27 cellular contexts compared by ENCODE assay signal in genomic region chr6:44397424-44398169, GRCh38. TPM values are rescaled to one million over a fixed set of nuclear protein-coding genes. Genes with fewer than 3 reads are reported as not detected.
DNase-seq lines count a peak whose midpoint lies in the region; TF ChIP-seq lines count a peak whose summit lies in the region.
"Had no signal": no experiment of that assay in that cellular context is flagged by ENCODE, and none has a peak within 500 bp of the region (broad histone marks: within the 10 kb centered on the region; RNA-seq: fewer than 3 reads in every experiment).

No MANE protein-coding gene starts in this region.

- H3K4me1 ChIP-seq in Caco-2 = no peaks in the 10 kb centered on the region
- no peaks in the 10 kb centered on the region for H3K4me1 ChIP-seq in neural progenitor cell
- H3K4me1 ChIP-seq: colonic mucosa, lower lobe of right lung, uterus had no signal

- H3K36me3 Mint-ChIP-seq in Caco-2 (ENCODE audit: insufficient read depth, unreplicated experiment) = peaks cover 67% of the 10 kb centered on the region
- H3K36me3 Mint-ChIP-seq in brain = peaks cover 89% of the 10 kb centered on the region
- peaks cover 50% of the 10 kb centered on the region for H3K36me3 Mint-ChIP-seq in neural progenitor cell
- peaks cover 5% of the 10 kb centered on the region for H3K36me3 Mint-ChIP-seq in glutamatergic neuron (ENCODE audit: unreplicated experiment)

- H3K9me3 Mint-ChIP-seq in Caco-2 (ENCODE audit: unreplicated experiment) (no peaks in the 10 kb centered on the region), brain (peaks cover 0 to 7% (median 4%) of the 10 kb centered on the region in 5 experiments), neural progenitor cell (no peaks in the 10 kb centered on the region), glutamatergic neuron (ENCODE audit: unreplicated experiment) (no peaks in the 10 kb centered on the region)
- H3K9me3 Mint-ChIP-seq: activated CD4-positive, alpha-beta T cell treated with anti-CD3 and anti-CD28 coated beads, Interleukin-2, amount 10 ng/mL, durations not matched to agents 7 days and 5 days had no signal

- no peak overlapping the region for H3K4me2 ChIP-seq in neural progenitor cell
- H3K4me2 ChIP-seq: hepatocyte had no signal

- H3K27me3 ChIP-seq in Caco-2 (replicated peaks; ENCODE audit: control insufficient read depth, insufficient read depth, low read length) = no peaks in the 10 kb centered on the region
- no peaks in the 10 kb centered on the region for H3K27me3 ChIP-seq in neural progenitor cell
- H3K27me3 ChIP-seq: colonic mucosa, hepatocyte, uterus had no signal

- H3K36me3 ChIP-seq in Caco-2 (ENCODE audit: control insufficient read depth, insufficient read depth, low read length) (peaks cover 4% of the 10 kb centered on the region), neural progenitor cell (peaks cover 50% of the 10 kb centered on the region)
- H3K36me3 ChIP-seq: uterus had no signal

- TF ChIP-seq CTCF in Caco-2 (IDR thresholded peaks at IDR 0.05; ENCODE audit: insufficient read depth in 1 of 2, low read depth in 1 of 2, low read length in 1 of 2, severe bottlenecking in 1 of 2, unreplicated experiment in 1 of 2) (peak in 1 of 2 experiments; percentile 10), NB4 (IDR thresholded peaks at IDR 0.05; ENCODE audit: low read depth, low read length) (no peak), brain (conservative IDR thresholded peaks at IDR 0.05) (no peak), neural progenitor cell (IDR thresholded peaks at IDR 0.05) (peak; percentile 14), glutamatergic neuron (IDR thresholded peaks at IDR 0.05; ENCODE audit: partially characterized antibody, unreplicated experiment) (no peak)

- CTCF ChIA-PET in Caco-2 (lab: Charles Lee) = interaction anchor here (0.5 kb wide), 1 partner anchor 78 kb away, joined by 3 read pairs; no protein-coding TSS in a partner anchor

- H3K27ac Mint-ChIP-seq in Caco-2 (ENCODE audit: unreplicated experiment) (no peak overlapping the region), brain (peak overlapping the region in 3 of 5 experiments; percentile 16 to 64 (median 60)), neural progenitor cell (no peak overlapping the region), glutamatergic neuron (ENCODE audit: unreplicated experiment) (no peak overlapping the region)
- H3K27ac Mint-ChIP-seq: activated CD4-positive, alpha-beta T cell treated with anti-CD3 and anti-CD28 coated beads, Interleukin-2, amount 10 ng/mL, durations not matched to agents 7 days and 5 days; activated naive CD8-positive, alpha-beta T cell treated with anti-CD3 and anti-CD28 coated beads for 36 hours; activated T-helper 2 cell treated with anti-CD3 and anti-CD28 coated beads, Interferon-gamma antibody, Interleukin-2, Interleukin-4, amounts not matched to agents 10 μg/mL and 5 μg/mL and 100 μg/mL, durations not matched to agents 14 hours and 24 hours and 36 hours had no signal

- H3K9me3 ChIP-seq in Caco-2 = no peaks in the 10 kb centered on the region
- no peaks in the 10 kb centered on the region for H3K9me3 ChIP-seq in neural progenitor cell (ENCODE audit: low read depth)
- H3K9me3 ChIP-seq: colonic mucosa, lower lobe of right lung, uterus had no signal

- peaks cover 53% of the 10 kb centered on the region for H3K79me2 ChIP-seq in neural progenitor cell (ENCODE audit: low read depth)

- H3K4me3 ChIP-seq in Caco-2 (ENCODE audit: low read depth, low read length) = no peak overlapping the region
- no peak overlapping the region for H3K4me3 ChIP-seq in NB4 (ENCODE audit: low read depth, low read length)
- H3K4me3 ChIP-seq in neural progenitor cell = no peak overlapping the region
- H3K4me3 ChIP-seq: colonic mucosa, hepatocyte, lower lobe of right lung, uterus had no signal

- BruUV-seq in Caco-2 (replicated peaks; lab: Mats Ljungman, UMichigan) = TSS peak; percentile 6

- peak in 1 of 2 experiments; percentile 9 for DNase-seq in Caco-2
- peak; percentile 7 for DNase-seq in NB4 (ENCODE audit: low read depth)
- peak; percentile 8 for DNase-seq in neural progenitor cell (ENCODE audit: low spot score)
- no peak for DNase-seq in dermis blood vessel endothelial cell
- no peak for DNase-seq in glutamatergic neuron
- DNase-seq in DMS79 (lab: John Stamatoyannopoulos, UW) = no peak
- no peak for DNase-seq in NCI-H2107 treated with DMSO at 0.1 percent for 48 hours (lab: John Stamatoyannopoulos, UW; ENCODE audit: unreplicated experiment)
- DNase-seq: activated CD4-positive, alpha-beta T cell treated with anti-CD3 and anti-CD28 coated beads, Interleukin-2, amount 10 ng/mL, durations not matched to agents 7 days and 5 days; activated naive CD8-positive, alpha-beta T cell treated with anti-CD3 and anti-CD28 coated beads for 36 hours; colonic mucosa; DMS153; Karpas-422; lower lobe of right lung; NCI-H1417; NCI-H510A treated with DMSO at 0.1 percent for 48 hours; nucleus accumbens; right cardiac atrium; SHP77 treated with DMSO at 0.1 percent for 48 hours; uterus had no signal

- H3K9ac ChIP-seq in neural progenitor cell = peak overlapping the region; percentile 14

- H3F3A ChIP-seq in neural progenitor cell (ENCODE audit: low read depth) = no peaks in the 10 kb centered on the region

- intact Hi-C loops in Caco-2 (cut with micrococcal nuclease; ENCODE audit: unreplicated experiment) = no loop called here

- H3K4me3 Mint-ChIP-seq in Caco-2 (ENCODE audit: unreplicated experiment) = no peak overlapping the region
- no peak overlapping the region for H3K4me3 Mint-ChIP-seq in brain
- no peak overlapping the region for H3K4me3 Mint-ChIP-seq in neural progenitor cell
- no peak overlapping the region for H3K4me3 Mint-ChIP-seq in glutamatergic neuron (ENCODE audit: unreplicated experiment)
- H3K4me3 Mint-ChIP-seq: activated CD4-positive, alpha-beta T cell treated with anti-CD3 and anti-CD28 coated beads, Interleukin-2, amount 10 ng/mL, durations not matched to agents 7 days and 5 days; activated naive CD8-positive, alpha-beta T cell treated with anti-CD3 and anti-CD28 coated beads for 36 hours had no signal

- no peak overlapping the region for H3K27ac ChIP-seq in neural progenitor cell
- H3K27ac ChIP-seq: colonic mucosa, hepatocyte, lower lobe of right lung, uterus had no signal

- no peak for TF ChIP-seq POLR2A in NB4 (IDR thresholded peaks at IDR 0.05; ENCODE audit: extremely low read depth, insufficient read length)

- no peaks in the 10 kb centered on the region for H3K27me3 Mint-ChIP-seq in Caco-2 (ENCODE audit: insufficient read depth, unreplicated experiment)
- H3K27me3 Mint-ChIP-seq in brain = peaks cover 3% of the 10 kb centered on the region
- peaks cover 2% of the 10 kb centered on the region for H3K27me3 Mint-ChIP-seq in neural progenitor cell (ENCODE audit: insufficient read depth, low read depth)
- H3K27me3 Mint-ChIP-seq in glutamatergic neuron (ENCODE audit: unreplicated experiment) = no peaks in the 10 kb centered on the region
- H3K27me3 Mint-ChIP-seq: activated CD4-positive, alpha-beta T cell treated with anti-CD3 and anti-CD28 coated beads, Interleukin-2, amount 10 ng/mL, durations not matched to agents 7 days and 5 days; activated naive CD8-positive, alpha-beta T cell treated with anti-CD3 and anti-CD28 coated beads for 36 hours had no signal

- POLR2A ChIA-PET in Caco-2 (lab: Charles Lee) = no interaction called here

- peaks cover 17% of the 10 kb centered on the region for H4K20me1 ChIP-seq in neural progenitor cell (ENCODE audit: low read depth)

- no peaks in the 10 kb centered on the region for H3K4me1 Mint-ChIP-seq in Caco-2 (ENCODE audit: low read depth, unreplicated experiment)
- H3K4me1 Mint-ChIP-seq in brain = peaks cover 18% of the 10 kb centered on the region
- H3K4me1 Mint-ChIP-seq in neural progenitor cell = no peaks in the 10 kb centered on the region
- H3K4me1 Mint-ChIP-seq in glutamatergic neuron (ENCODE audit: low read depth, unreplicated experiment) = no peaks in the 10 kb centered on the region

- no peak overlapping the region for H2AFZ ChIP-seq in neural progenitor cell (replicated peaks)
- H2AFZ ChIP-seq: hepatocyte had no signal

RNA-seq across cellular contexts. Expression of gene CDC5L, which starts 10.1 kb away (rescaled TPM):
- total RNA-seq in Caco-2 (2022) (23.4 and 23.8 TPM in 2 replicates), neural progenitor cell (ENCODE audit: low replicate concordance) (37.9 and 53.6 TPM in 2 replicates), dermis blood vessel endothelial cell (26.2 and 31.1 TPM in 2 replicates), glutamatergic neuron (ENCODE audit: unreplicated experiment) (19.6 TPM)
- polyA plus RNA-seq in brain (ENCODE audit: insufficient read depth, low read depth, low replicate concordance) = 22.8 TPM

RNA-seq across cellular contexts. Expression of gene SPATS1, which starts 55.1 kb away (rescaled TPM):
- total RNA-seq in Caco-2 (2022) (not detected in 2 replicates), neural progenitor cell (ENCODE audit: low replicate concordance) (0.25 TPM in 1 of 2 replicates, not detected in the other), dermis blood vessel endothelial cell (not detected in 2 replicates), glutamatergic neuron (ENCODE audit: unreplicated experiment) (not detected)
- not detected for polyA plus RNA-seq in brain (ENCODE audit: insufficient read depth, low read depth, low replicate concordance)
- total RNA-seq: activated CD4-positive, alpha-beta T cell treated with anti-CD3 and anti-CD28 coated beads, Interleukin-2, amount 10 ng/mL, durations not matched to agents 7 days and 5 days; activated naive CD8-positive, alpha-beta T cell treated with anti-CD3 and anti-CD28 coated beads for 36 hours; activated T-helper 2 cell treated with anti-CD3 and anti-CD28 coated beads, Interferon-gamma antibody, Interleukin-2, Interleukin-4, amounts not matched to agents 10 μg/mL and 5 μg/mL and 100 μg/mL, durations not matched to agents 14 hours and 24 hours and 36 hours; colonic mucosa; endothelial cell of umbilical vein; H4; hepatocyte; HT1080; right cardiac atrium; T-helper 1 cell treated with Interleukin-12 subunit alpha and Interleukin-12 subunit beta and Interleukin-4 antibody, amounts not matched to agents 30 ng/mL and 1 ng/mL, for 36 hours; temporal lobe had no signal
- polyA plus RNA-seq: endothelial cell of umbilical vein, hepatocyte, right cardiac atrium had no signal

Comparison
In these comparisons a context has a peak if more than half of its experiments do, and no peak if none do; other contexts are left out.
1. DNase-seq: peak in NB4 (single experiment) and neural progenitor cell (single experiment); none in dermis blood vessel endothelial cell (single experiment), glutamatergic neuron (single experiment), DMS79 (single experiment) and NCI-H2107 treated with DMSO at 0.1 percent for 48 hours (single experiment).
2. H3K27ac Mint-ChIP-seq: peak in brain (3 of 5); none in Caco-2 (single experiment), neural progenitor cell (single experiment) and glutamatergic neuron (single experiment).